ENCODE assay signal across 8 cellular contexts in genomic region chr1:201559679-201560162, GRCh38. TPM values are rescaled to one million over a fixed set of nuclear protein-coding genes. Genes with fewer than 3 reads are reported as not detected.
DNase-seq lines count a peak whose midpoint lies in the region; ATAC-seq and TF ChIP-seq lines count a peak whose summit lies in the region.

No MANE protein-coding gene starts in this region.

- peaks cover 9% of the 10 kb centered on the region for H3K79me2 ChIP-seq in parathyroid adenoma

- H3K4me3 Mint-ChIP-seq in CD14-positive monocyte (no peak overlapping the region), type B pancreatic cell (no peak overlapping the region)

- peaks cover 20% of the 10 kb centered on the region for H3K4me1 Mint-ChIP-seq in CD14-positive monocyte
- peaks cover 29% of the 10 kb centered on the region for H3K4me1 Mint-ChIP-seq in type B pancreatic cell (ENCODE audit: unreplicated experiment)

- H3K4me3 ChIP-seq in SJCRH30: no peak overlapping the region
- no peak overlapping the region for H3K4me3 ChIP-seq in parathyroid adenoma (ENCODE audit: low read depth, low read length)

- no peak overlapping the region for H3K27ac ChIP-seq in SJCRH30
- no peak overlapping the region for H3K27ac ChIP-seq in parathyroid adenoma

- H3K36me3 ChIP-seq in SJCRH30 (peaks cover 8% of the 10 kb centered on the region; the same call in 1 of the 2 replicates), parathyroid adenoma (ENCODE audit: control insufficient read depth, insufficient read depth, low read length) (no peaks in the 10 kb centered on the region)

- H3K36me3 Mint-ChIP-seq in CD14-positive monocyte (peaks cover 0 to 1% of the 10 kb centered on the region in 2 donors), type B pancreatic cell (no peaks in the 10 kb centered on the region)

- H3K9me3 Mint-ChIP-seq in CD14-positive monocyte (no peaks in the 10 kb centered on the region), type B pancreatic cell (no peaks in the 10 kb centered on the region)

- H3K9me3 ChIP-seq in SJCRH30 (replicated peaks) (no peaks in the 10 kb centered on the region), parathyroid adenoma (ENCODE audit: control insufficient read depth, low read length) (no peaks in the 10 kb centered on the region)

- peaks cover 2 to 5% (median 3%) of the 10 kb centered on the region in 3 donors for H3K27me3 Mint-ChIP-seq in CD14-positive monocyte (ENCODE audit: low read depth in 3 of 3)
- H3K27me3 Mint-ChIP-seq in type B pancreatic cell: no peaks in the 10 kb centered on the region

- intact Hi-C loops in CD14-positive monocyte (cut with micrococcal nuclease): loop anchor here (1.0 to 5.0 kb wide), 3 partner anchors 145 to 234 kb away; no protein-coding TSS in a partner anchor

- H3K9ac ChIP-seq in parathyroid adenoma: no peak overlapping the region

- H3K4me1 ChIP-seq in SJCRH30 (peaks cover 39% of the 10 kb centered on the region), parathyroid adenoma (no peaks in the 10 kb centered on the region)

- peak; percentile 91 for TF ChIP-seq CTCF in CD14-positive monocyte (IDR thresholded peaks at IDR 0.05)
- TF ChIP-seq CTCF in parathyroid adenoma (IDR thresholded peaks at IDR 0.05): peak; percentile 74
- TF ChIP-seq CTCF in type B pancreatic cell (conservative IDR thresholded peaks at IDR 0.05): peak; percentile 97

- no peak overlapping the region for H3K4me2 ChIP-seq in parathyroid adenoma (ENCODE audit: low read length)

- H3K27ac Mint-ChIP-seq in CD14-positive monocyte: peak overlapping the region in 1 of 7 donors; percentile 54
- no peak overlapping the region for H3K27ac Mint-ChIP-seq in type B pancreatic cell

- ATAC-seq in GM19452 (IDR thresholded peaks at IDR 0.05; ENCODE audit: unreplicated experiment): peak; percentile 76

- H3K27me3 ChIP-seq in SJCRH30 (no peaks in the 10 kb centered on the region), parathyroid adenoma (ENCODE audit: control insufficient read depth, insufficient read depth, low read length) (no peaks in the 10 kb centered on the region)

- DNase-seq in CD14-positive monocyte (ENCODE audit: low spot score) (peak; percentile 74), M059J (ENCODE audit: low read depth) (peak; percentile 75), SJCRH30 (peak; percentile 82 to 89), germinal center (ENCODE audit: low spot score) (peak; percentile 84), type B pancreatic cell (ENCODE audit: extremely low spot score, unreplicated experiment) (peak; percentile 85)
- DNase-seq in activated effector memory CD4-positive, alpha-beta T cell treated with Interleukin-2 at 50 U/mL for 16 hours: peak; percentile 43

- no peak overlapping the region for H2AFZ ChIP-seq in parathyroid adenoma

RNA-seq across cellular contexts. Expression of gene NAV1, which starts 20.8 kb away (rescaled TPM):
- under 1 TPM; 0.37 to 0.89 TPM for polyA plus RNA-seq in CD14-positive monocyte
- total RNA-seq in M059J (2014; rRNA removed; shearing (Covaris generic)): 16.3 and 43.1 TPM in 2 replicates
- 63.8 and 68.2 TPM in 2 replicates for total RNA-seq in SJCRH30 (2014; rRNA removed; shearing (Covaris generic))
- 38.1 and 44.9 TPM in 2 replicates for total RNA-seq in type B pancreatic cell (ENCODE audit: low replicate concordance)

RNA-seq across cellular contexts. Expression of gene CSRP1, which starts 52.8 kb away (rescaled TPM):
- 100 to 1,000 TPM in 1 of 2 donors, 10 to 100 TPM in 1; 98.8 to 111 TPM for polyA plus RNA-seq in CD14-positive monocyte
- total RNA-seq in M059J (2014; rRNA removed; shearing (Covaris generic)): 565 and 854 TPM in 2 replicates
- total RNA-seq in SJCRH30 (2014; rRNA removed; shearing (Covaris generic)): 80.6 and 84.6 TPM in 2 replicates
- 7.3 and 139 TPM in 2 replicates for total RNA-seq in type B pancreatic cell (ENCODE audit: low replicate concordance)
